ENCODE assay signal across 21 cellular contexts in genomic region chr22:37971475-37972434, GRCh38. TPM values are rescaled to one million over a fixed set of nuclear protein-coding genes. Genes with fewer than 3 reads are reported as not detected.
DNase-seq lines count a peak whose midpoint lies in the region; TF ChIP-seq lines count a peak whose summit lies in the region.
"Had no signal": no experiment of that assay in that cellular context is flagged by ENCODE, and none has a peak within 500 bp of the region (broad histone marks: within the 10 kb centered on the region; RNA-seq: fewer than 3 reads in every experiment).

No MANE protein-coding gene starts in this region.

- H3K27me3 ChIP-seq in H7 (ENCODE audit: control insufficient read depth, insufficient read depth, low read length): no peaks in the 10 kb centered on the region
- H3K27me3 ChIP-seq: BLaER1 treated with 17β-estradiol and CSF1 and Interleukin-3, amounts not matched to agents 10 nM and 100 nM; tibial artery had no signal

- peaks cover 7% of the 10 kb centered on the region for H3K36me3 ChIP-seq in H7 (replicated peaks; ENCODE audit: control insufficient read depth, insufficient read depth, low read length)

- no peak overlapping the region for H3K4me3 Mint-ChIP-seq in nephron
- H3K4me3 Mint-ChIP-seq: activated B cell treated with CpG ODN at 0.5 μM for 24 hours; T-helper 1 cell treated with Interleukin-12 subunit alpha and Interleukin-12 subunit beta and Interleukin-4 antibody, amounts not matched to agents 30 μg/mL and 1 μg/mL, for 36 hours had no signal

- TF ChIP-seq CTCF in nephron (IDR thresholded peaks at IDR 0.05; ENCODE audit: unreplicated experiment in 3 of 3): no peak

- H3K36me3 Mint-ChIP-seq in nephron (ENCODE audit: low read depth): peaks cover 30% of the 10 kb centered on the region

- peak overlapping the region; percentile 62 to 82 (median 64) for H3K27ac Mint-ChIP-seq in nephron
- H3K27ac Mint-ChIP-seq: activated B cell treated with CpG ODN at 0.5 μM for 24 hours; T-helper 1 cell treated with Interleukin-12 subunit alpha and Interleukin-12 subunit beta and Interleukin-4 antibody, amounts not matched to agents 30 μg/mL and 1 μg/mL, for 36 hours had no signal

- no peaks in the 10 kb centered on the region for H3K27me3 Mint-ChIP-seq in nephron (ENCODE audit: low read depth)
- H3K27me3 Mint-ChIP-seq: activated B cell treated with CpG ODN at 0.5 μM for 24 hours had no signal

- no peaks in the 10 kb centered on the region for H3K9me3 Mint-ChIP-seq in nephron
- H3K9me3 Mint-ChIP-seq: activated B cell treated with CpG ODN at 0.5 μM for 24 hours; T-helper 1 cell treated with Interleukin-12 subunit alpha and Interleukin-12 subunit beta and Interleukin-4 antibody, amounts not matched to agents 30 μg/mL and 1 μg/mL, for 36 hours had no signal

- peak overlapping the region; percentile 61 for H3K27ac ChIP-seq in caudate nucleus (ENCODE audit: low read depth, low read length)
- H3K27ac ChIP-seq: BLaER1 treated with 17β-estradiol and CSF1 and Interleukin-3, amounts not matched to agents 10 nM and 100 nM; KMS-11; tibial artery had no signal

- peaks cover 35% of the 10 kb centered on the region for H3K4me1 Mint-ChIP-seq in nephron
- H3K4me1 Mint-ChIP-seq: activated B cell treated with CpG ODN at 0.5 μM for 24 hours had no signal

- DNase-seq in H7 (peak; percentile 87), HuH-7.5 (ENCODE audit: low spot score) (peak; percentile 4), caudate nucleus (lab: John Stamatoyannopoulos, UW) (peak in 6 of 61 donors; percentile 12 to 42 (median 34)), NCI-H748 treated with DMSO at 0.1 percent for 48 hours (lab: John Stamatoyannopoulos, UW) (no peak), LoVo (ENCODE audit: low spot score) (no peak), kidney tubule cell (ENCODE audit: low spot score) (no peak)
- DNase-seq: activated B cell treated with CpG ODN at 0.5 μM for 24 hours; activated effector memory CD4-positive, alpha-beta T cell treated with anti-CD3 and anti-CD28 coated beads, Interleukin-2, amount 50 U/mL, for 16 hours; DMS153; small intestine; stimulated activated CD4-positive, alpha-beta T cell treated with anti-CD3 and anti-CD28 coated beads, Interleukin-4, amount 100 ng/mL, for 4 hours; stimulated activated CD8-positive, alpha-beta memory T cell treated with anti-CD3 and anti-CD28 coated beads, Interleukin-4, amount 100 ng/mL, for 48 hours; tibial artery had no signal

- H3K4me3 ChIP-seq in H7 (ENCODE audit: insufficient read depth, low read depth, low read length): no peak overlapping the region
- H3K4me3 ChIP-seq: BLaER1 treated with 17β-estradiol and CSF1 and Interleukin-3, amounts not matched to agents 10 nM and 100 nM; tibial artery had no signal

RNA-seq across cellular contexts. Expression of gene SOX10, which starts 12.6 kb away (rescaled TPM):
- total RNA-seq in H7 (2014; rRNA removed; shearing (Covaris generic)): 3.5 and 3.7 TPM in 2 replicates
- total RNA-seq: activated B cell treated with CpG ODN at 0.5 μM for 24 hours; activated CD8-positive, alpha-beta memory T cell treated with anti-CD3 and anti-CD28 coated beads for 36 hours; epithelial cell of proximal tubule; myocyte had no signal

RNA-seq across cellular contexts. Expression of gene POLR2F, which starts 18.3 kb away (rescaled TPM):
- 47.7 and 80.8 TPM in 2 replicates for total RNA-seq in H7 (2014; rRNA removed; shearing (Covaris generic))

RNA-seq across cellular contexts. Expression of gene C22orf23, which starts 18.4 kb away (rescaled TPM):
- 0.26 and 0.28 TPM in 2 replicates for total RNA-seq in H7 (2014; rRNA removed; shearing (Covaris generic))
- total RNA-seq: epithelial cell of proximal tubule, lower leg skin had no signal

Comparison
In these comparisons a context has a peak if more than half of its experiments do, and no peak if none do; other contexts are left out.
1. DNase-seq: peak in H7 (single experiment) and HuH-7.5 (single experiment); none in NCI-H748 treated with DMSO at 0.1 percent for 48 hours (single experiment), LoVo (single experiment) and kidney tubule cell (single experiment).